ENCODE assay signal across 11 cellular contexts in genomic region chr3:50573566-50574279, GRCh38. TPM values are rescaled to one million over a fixed set of nuclear protein-coding genes. Genes with fewer than 3 reads are reported as not detected.
DNase-seq lines count a peak whose midpoint lies in the region; ATAC-seq lines count a peak whose summit lies in the region.
"Had no signal": no experiment of that assay in that cellular context is flagged by ENCODE, and none has a peak within 500 bp of the region (broad histone marks: within the 10 kb centered on the region; RNA-seq: fewer than 3 reads in every experiment).

No MANE protein-coding gene starts in this region.

- H3K27me3 Mint-ChIP-seq in activated naive CD8-positive, alpha-beta T cell treated with anti-CD3 and anti-CD28 coated beads for 36 hours = peaks cover 4% of the 10 kb centered on the region

- H3K79me2 ChIP-seq in Karpas-422 (ENCODE audit: low read length) = peaks cover 5% of the 10 kb centered on the region; the same call in 1 of the 2 replicates

- H3K9me3 Mint-ChIP-seq in activated naive CD8-positive, alpha-beta T cell treated with anti-CD3 and anti-CD28 coated beads for 36 hours = no peaks in the 10 kb centered on the region

- H3K4me1 ChIP-seq in Karpas-422 (ENCODE audit: low read length) = peaks cover 11% of the 10 kb centered on the region

- H3K27ac ChIP-seq in Karpas-422 (ENCODE audit: low read length) = no peak overlapping the region
- H3K27ac ChIP-seq: thoracic aorta had no signal

- H3K4me3 Mint-ChIP-seq in activated naive CD8-positive, alpha-beta T cell treated with anti-CD3 and anti-CD28 coated beads for 36 hours = peak overlapping the region; percentile 93

- H3K36me3 Mint-ChIP-seq in activated naive CD8-positive, alpha-beta T cell treated with anti-CD3 and anti-CD28 coated beads for 36 hours = peaks cover 76% of the 10 kb centered on the region

- H3K36me3 ChIP-seq in Karpas-422 (ENCODE audit: insufficient read depth, low read length) = no peaks in the 10 kb centered on the region

- H3K27me3 ChIP-seq in Karpas-422 (ENCODE audit: low read length) = no peaks in the 10 kb centered on the region

- no peak for ATAC-seq in HG02852 (IDR thresholded peaks at IDR 0.05; ENCODE audit: unreplicated experiment)

- peak; percentile 68 for DNase-seq in activated gamma-delta T cell treated with Interleukin-2 at 50 U/mL for 16 hours
- no peak for DNase-seq in activated gamma-delta T cell (lab: John Stamatoyannopoulos, UW)
- DNase-seq in activated naive CD8-positive, alpha-beta T cell treated with anti-CD3 and anti-CD28 coated beads for 36 hours = peak; percentile 88
- DNase-seq in stimulated activated CD4-positive, alpha-beta T cell treated with anti-CD3 and anti-CD28 coated beads, Interleukin-1b, Interleukin-23, amount 100 ng/mL, for 4 hours (ENCODE audit: low read depth in 2 of 2) = peak; percentile 43 to 64
- no peak for DNase-seq in EL
- no peak for DNase-seq in C1 segment of cervical spinal cord (lab: John Stamatoyannopoulos, UW)
- no peak for DNase-seq in Karpas-422
- DNase-seq: NCI-H2029 treated with DMSO at 0.1 percent for 48 hours, Right ventricle myocardium superior had no signal

- H3K4me3 ChIP-seq in Karpas-422 (ENCODE audit: low read length) = no peak overlapping the region
- H3K4me3 ChIP-seq: thoracic aorta had no signal

- no peaks in the 10 kb centered on the region for H3K9me3 ChIP-seq in Karpas-422 (ENCODE audit: low read length)
- H3K9me3 ChIP-seq: thoracic aorta had no signal

- peaks cover 56% of the 10 kb centered on the region for H3K4me1 Mint-ChIP-seq in activated naive CD8-positive, alpha-beta T cell treated with anti-CD3 and anti-CD28 coated beads for 36 hours

- H3K9me2 ChIP-seq in Karpas-422 (replicated peaks; ENCODE audit: insufficient read depth, low read length) = no peaks in the 10 kb centered on the region

- H2AFZ ChIP-seq in Karpas-422 (ENCODE audit: low read length) = no peak overlapping the region

- peak overlapping the region; percentile 99 for H3K27ac Mint-ChIP-seq in activated naive CD8-positive, alpha-beta T cell treated with anti-CD3 and anti-CD28 coated beads for 36 hours

- no peak overlapping the region for H3K9ac ChIP-seq in Karpas-422 (ENCODE audit: low read length)

- H3K4me2 ChIP-seq in Karpas-422 (ENCODE audit: low read depth, low read length, poor library complexity, severe bottlenecking) = no peak overlapping the region

- no peaks in the 10 kb centered on the region for H4K20me1 ChIP-seq in Karpas-422 (ENCODE audit: insufficient read depth, low read depth, low read length)

RNA-seq across cellular contexts. Expression of gene HEMK1, which starts 4.4 kb away (rescaled TPM):
- 10 to 100 TPM; 59.8 to 64.7 TPM for total RNA-seq in activated naive CD8-positive, alpha-beta T cell treated with anti-CD3 and anti-CD28 coated beads for 36 hours
- total RNA-seq in Karpas-422 (2014; rRNA removed; shearing (Covaris generic); ENCODE audit: low replicate concordance) = 10.9 and 17.0 TPM in 2 replicates

RNA-seq across cellular contexts. Expression of gene C3orf18, which starts 6.2 kb away (rescaled TPM):
- total RNA-seq in activated naive CD8-positive, alpha-beta T cell treated with anti-CD3 and anti-CD28 coated beads for 36 hours = 10 to 100 TPM; 15.9 to 17.1 TPM
- 0.15 and 3.3 TPM in 2 replicates for total RNA-seq in Karpas-422 (2014; rRNA removed; shearing (Covaris generic); ENCODE audit: low replicate concordance)

RNA-seq across cellular contexts. Expression of gene CISH, which starts 37.9 kb away (rescaled TPM):
- 100 to 1,000 TPM; 192 to 193 TPM for total RNA-seq in activated naive CD8-positive, alpha-beta T cell treated with anti-CD3 and anti-CD28 coated beads for 36 hours
- not detected in 2 replicates for total RNA-seq in Karpas-422 (2014; rRNA removed; shearing (Covaris generic); ENCODE audit: low replicate concordance)

RNA-seq across cellular contexts. Expression of gene MAPKAPK3, which starts 43.2 kb away (rescaled TPM):
- total RNA-seq in activated naive CD8-positive, alpha-beta T cell treated with anti-CD3 and anti-CD28 coated beads for 36 hours = 100 to 1,000 TPM; 166 to 171 TPM
- 20.8 and 21.7 TPM in 2 replicates for total RNA-seq in Karpas-422 (2014; rRNA removed; shearing (Covaris generic); ENCODE audit: low replicate concordance)

Comparison
In these comparisons a context has a peak if more than half of its experiments do, and no peak if none do; other contexts are left out.
1. DNase-seq: peak in activated gamma-delta T cell treated with Interleukin-2 at 50 U/mL for 16 hours (single experiment), activated naive CD8-positive, alpha-beta T cell treated with anti-CD3 and anti-CD28 coated beads for 36 hours (single experiment) and stimulated activated CD4-positive, alpha-beta T cell treated with anti-CD3 and anti-CD28 coated beads, Interleukin-1b, Interleukin-23, amount 100 ng/mL, for 4 hours (2 of 2); none in activated gamma-delta T cell (single experiment), EL (single experiment), C1 segment of cervical spinal cord (0 of 14) and Karpas-422 (single experiment).
2. RNA of gene CISH, which starts 37.9 kb away (total RNA-seq): 192 to 193 TPM in activated naive CD8-positive, alpha-beta T cell treated with anti-CD3 and anti-CD28 coated beads for 36 hours; not detected in Karpas-422; every median in the first group is over 100 times any median in the second.